1 cellular context compared by ENCODE assay signal in genomic region chr14:100771121-100771800, GRCh38.
A peak's percentile ranks its signal among the peaks of the same experiment; 100 is the strongest.
TF ChIP-seq lines count a peak whose summit lies in the region.

No MANE protein-coding gene starts in this region.

TF ChIP-seq in K562, 482 proteins besides CTCF, POLR2A, EP300 and RAD21 (continued from another document and continues in another):
- TF ChIP-seq GTF3C2 (IDR thresholded peaks at IDR 0.05; ENCODE audit: borderline replicate concordance, extremely low read depth, insufficient read length) = no peak
- TF ChIP-seq ZBTB7A (IDR thresholded peaks at IDR 0.05; ENCODE audit: borderline replicate concordance, control insufficient read depth, low read depth, low read length) = peak; percentile 75; the same call in 1 of the 2 replicates
- TF ChIP-seq OTX1 (CRISPR knock-in tag; IDR thresholded peaks at IDR 0.05) = peak; percentile 85; the same call in 1 of the 2 replicates
- no peak for TF ChIP-seq ZNF146 (CRISPR knock-in tag; IDR thresholded peaks at IDR 0.05; ENCODE audit: unreplicated experiment)
- no peak for TF ChIP-seq ZFPM2 (CRISPR knock-in tag; IDR thresholded peaks at IDR 0.05)
- TF ChIP-seq ZNF766 (CRISPR knock-in tag; conservative IDR thresholded peaks at IDR 0.05) = peak; percentile 92
- no peak for TF ChIP-seq MXI1 (IDR thresholded peaks at IDR 0.05; ENCODE audit: low read depth, low read length)
- no peak for TF ChIP-seq ZNF41 (CRISPR knock-in tag; conservative IDR thresholded peaks at IDR 0.05)
- TF ChIP-seq, protein P1, sequence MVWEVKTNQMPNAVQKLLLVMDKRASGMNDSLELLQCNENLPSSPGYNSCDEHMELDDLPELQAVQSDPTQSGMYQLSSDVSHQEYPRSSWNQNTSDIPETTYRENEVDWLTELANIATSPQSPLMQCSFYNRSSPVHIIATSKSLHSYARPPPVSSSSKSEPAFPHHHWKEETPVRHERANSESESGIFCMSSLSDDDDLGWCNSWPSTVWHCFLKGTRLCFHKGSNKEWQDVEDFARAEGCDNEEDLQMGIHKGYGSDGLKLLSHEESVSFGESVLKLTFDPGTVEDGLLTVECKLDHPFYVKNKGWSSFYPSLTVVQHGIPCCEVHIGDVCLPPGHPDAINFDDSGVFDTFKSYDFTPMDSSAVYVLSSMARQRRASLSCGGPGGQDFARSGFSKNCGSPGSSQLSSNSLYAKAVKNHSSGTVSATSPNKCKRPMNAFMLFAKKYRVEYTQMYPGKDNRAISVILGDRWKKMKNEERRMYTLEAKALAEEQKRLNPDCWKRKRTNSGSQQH (CRISPR knock-in tag; IDR thresholded peaks at IDR 0.05) = peak; percentile 95
- TF ChIP-seq HDAC8 (tag; IDR thresholded peaks at IDR 0.05) = peak; percentile 58; the same call in 1 of the 2 replicates
- peak; percentile 75 for TF ChIP-seq POLR2G (IDR thresholded peaks at IDR 0.05; ENCODE audit: low read depth, low read length)
- TF ChIP-seq ZNF407 (IDR thresholded peaks at IDR 0.05; ENCODE audit: low read depth) = no peak
- TF ChIP-seq KLF1 (tag; IDR thresholded peaks at IDR 0.05) = no peak
- TF ChIP-seq KAT8 (IDR thresholded peaks at IDR 0.05; ENCODE audit: low read depth) = no peak
- peak; percentile 97 for TF ChIP-seq NFRKB (IDR thresholded peaks at IDR 0.05; ENCODE audit: low read depth)
- 0 out of 2 replicates have a peak, but pooled peaks have one; percentile 35 for TF ChIP-seq ZEB2 (IDR thresholded peaks at IDR 0.05)
- TF ChIP-seq ZNF197 (CRISPR knock-in tag; IDR thresholded peaks at IDR 0.05; ENCODE audit: low read depth) = 0 out of 2 replicates have a peak, but pooled peaks have one; percentile 69
- no peak for TF ChIP-seq DEAF1 (CRISPR knock-in tag; IDR thresholded peaks at IDR 0.05)
- no peak for TF ChIP-seq SMAD2 (IDR thresholded peaks at IDR 0.05; ENCODE audit: low read depth, low read length)
- TF ChIP-seq DNMT1 (IDR thresholded peaks at IDR 0.05) = no peak
- TF ChIP-seq CBX1 (IDR thresholded peaks at IDR 0.05; ENCODE audit: low read depth) = 0 out of 2 replicates have a peak, but pooled peaks have one; percentile 71
- no peak for TF ChIP-seq ZNF174 (CRISPR knock-in tag; IDR thresholded peaks at IDR 0.05)
- peak; percentile 83 for TF ChIP-seq CXXC5 (CRISPR knock-in tag; IDR thresholded peaks at IDR 0.05)
- TF ChIP-seq EP400 (IDR thresholded peaks at IDR 0.05) = peak; percentile 65
- TF ChIP-seq, protein P2, sequence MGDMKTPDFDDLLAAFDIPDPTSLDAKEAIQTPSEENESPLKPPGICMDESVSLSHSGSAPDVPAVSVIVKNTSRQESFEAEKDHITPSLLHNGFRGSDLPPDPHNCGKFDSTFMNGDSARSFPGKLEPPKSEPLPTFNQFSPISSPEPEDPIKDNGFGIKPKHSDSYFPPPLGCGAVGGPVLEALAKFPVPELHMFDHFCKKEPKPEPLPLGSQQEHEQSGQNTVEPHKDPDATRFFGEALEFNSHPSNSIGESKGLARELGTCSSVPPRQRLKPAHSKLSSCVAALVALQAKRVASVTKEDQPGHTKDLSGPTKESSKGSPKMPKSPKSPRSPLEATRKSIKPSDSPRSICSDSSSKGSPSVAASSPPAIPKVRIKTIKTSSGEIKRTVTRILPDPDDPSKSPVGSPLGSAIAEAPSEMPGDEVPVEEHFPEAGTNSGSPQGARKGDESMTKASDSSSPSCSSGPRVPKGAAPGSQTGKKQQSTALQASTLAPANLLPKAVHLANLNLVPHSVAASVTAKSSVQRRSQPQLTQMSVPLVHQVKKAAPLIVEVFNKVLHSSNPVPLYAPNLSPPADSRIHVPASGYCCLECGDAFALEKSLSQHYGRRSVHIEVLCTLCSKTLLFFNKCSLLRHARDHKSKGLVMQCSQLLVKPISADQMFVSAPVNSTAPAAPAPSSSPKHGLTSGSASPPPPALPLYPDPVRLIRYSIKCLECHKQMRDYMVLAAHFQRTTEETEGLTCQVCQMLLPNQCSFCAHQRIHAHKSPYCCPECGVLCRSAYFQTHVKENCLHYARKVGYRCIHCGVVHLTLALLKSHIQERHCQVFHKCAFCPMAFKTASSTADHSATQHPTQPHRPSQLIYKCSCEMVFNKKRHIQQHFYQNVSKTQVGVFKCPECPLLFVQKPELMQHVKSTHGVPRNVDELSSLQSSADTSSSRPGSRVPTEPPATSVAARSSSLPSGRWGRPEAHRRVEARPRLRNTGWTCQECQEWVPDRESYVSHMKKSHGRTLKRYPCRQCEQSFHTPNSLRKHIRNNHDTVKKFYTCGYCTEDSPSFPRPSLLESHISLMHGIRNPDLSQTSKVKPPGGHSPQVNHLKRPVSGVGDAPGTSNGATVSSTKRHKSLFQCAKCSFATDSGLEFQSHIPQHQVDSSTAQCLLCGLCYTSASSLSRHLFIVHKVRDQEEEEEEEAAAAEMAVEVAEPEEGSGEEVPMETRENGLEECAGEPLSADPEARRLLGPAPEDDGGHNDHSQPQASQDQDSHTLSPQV (IDR thresholded peaks at IDR 0.05) = peak; percentile 92
- no peak for TF ChIP-seq RBM14 (IDR thresholded peaks at IDR 0.05; ENCODE audit: borderline replicate concordance, insufficient read depth, low read depth, low read length)
- TF ChIP-seq E2F6 (IDR thresholded peaks at IDR 0.05; ENCODE audit: borderline replicate concordance in 1 of 2, extremely low read depth in 1 of 2, insufficient read depth in 1 of 2, insufficient read length in 1 of 2, low read depth in 1 of 2, low read length in 1 of 2, poor library complexity in 1 of 2, severe bottlenecking in 1 of 2) = peak; percentile 54 to 55
- peak; percentile 91 for TF ChIP-seq L3MBTL2 (IDR thresholded peaks at IDR 0.05)
- no peak for TF ChIP-seq CAMTA2 (CRISPR knock-in tag; conservative IDR thresholded peaks at IDR 0.05)
- TF ChIP-seq CREM (IDR thresholded peaks at IDR 0.05; ENCODE audit: low read depth) = peak; percentile 68; the same call in 1 of the 2 replicates
- 0 out of 2 replicates have a peak, but pooled peaks have one; percentile 46 for TF ChIP-seq HDAC2 (IDR thresholded peaks at IDR 0.05)
- no peak for TF ChIP-seq PURB (CRISPR knock-in tag; IDR thresholded peaks at IDR 0.05; ENCODE audit: low read depth)
- TF ChIP-seq ZBTB1 (CRISPR knock-in tag; IDR thresholded peaks at IDR 0.05; ENCODE audit: borderline replicate concordance, low read depth) = no peak
- no peak for TF ChIP-seq CLOCK (CRISPR knock-in tag; IDR thresholded peaks at IDR 0.05; ENCODE audit: borderline replicate concordance)
